Comparison of ENCODE assay signal across 11 cellular contexts in genomic region chr19:53659292-53659691, GRCh38. TPM values are rescaled to one million over a fixed set of nuclear protein-coding genes. Genes with fewer than 3 reads are reported as not detected.
DNase-seq lines count a peak whose midpoint lies in the region; ATAC-seq, FAIRE-seq and TF ChIP-seq lines count a peak whose summit lies in the region.
"Had no signal": no experiment of that assay in that cellular context is flagged by ENCODE, and none has a peak within 500 bp of the region (broad histone marks: within the 10 kb centered on the region; RNA-seq: fewer than 3 reads in every experiment).

No MANE protein-coding gene starts in this region.

- DNase-seq in cardiac muscle cell (ENCODE audit: low read depth in 1 of 2, low spot score in 1 of 2) (peak; percentile 1 to 85), Right ventricle myocardium inferior (ENCODE audit: missing footprints) (no peak), islet precursor cell (peak; percentile 73), urothelium cell line (ENCODE audit: low spot score) (peak; percentile 57), CD14-positive monocyte (ENCODE audit: low spot score) (no peak), immature natural killer cell (no peak)
- DNase-seq: CD4-positive, CD25-positive, alpha-beta regulatory T cell; NCI-H1105 had no signal

- no peak for TF ChIP-seq CTCF in cardiac muscle cell (IDR thresholded peaks at IDR 0.05; ENCODE audit: low read depth, low read length)
- TF ChIP-seq CTCF in CD14-positive monocyte (IDR thresholded peaks at IDR 0.05) = no peak

- peak; percentile 77 for FAIRE-seq in TTC549 (lab: Jason Lieb, UNC)
- no peak for FAIRE-seq in urothelium cell line (lab: Jason Lieb, UNC)

- H3K36me3 ChIP-seq in cardiac muscle cell = no peaks in the 10 kb centered on the region

- no peak overlapping the region for H3K27ac Mint-ChIP-seq in CD14-positive monocyte
- no peak overlapping the region for H3K27ac Mint-ChIP-seq in immature natural killer cell
- H3K27ac Mint-ChIP-seq: CD4-positive, CD25-positive, alpha-beta regulatory T cell had no signal

- ATAC-seq in Right ventricle myocardium inferior = no peak
- ATAC-seq in HG03175 (IDR thresholded peaks at IDR 0.05; ENCODE audit: unreplicated experiment) = no peak

- no peaks in the 10 kb centered on the region for H3K4me1 ChIP-seq in cardiac muscle cell (ENCODE audit: low read depth)

- intact Hi-C loops in Right ventricle myocardium inferior (cut with DNase I) (loop anchor here (1.0 to 2.0 kb wide), 2 partner anchors 58 to 87 kb away; no protein-coding TSS in a partner anchor), CD14-positive monocyte (cut with micrococcal nuclease) (no loop called here)

- no peaks in the 10 kb centered on the region for H3K9me3 ChIP-seq in cardiac muscle cell (ENCODE audit: low read depth)

- no peak overlapping the region for H3K4me3 Mint-ChIP-seq in CD14-positive monocyte
- no peak overlapping the region for H3K4me3 Mint-ChIP-seq in immature natural killer cell
- H3K4me3 Mint-ChIP-seq: CD4-positive, CD25-positive, alpha-beta regulatory T cell had no signal

- H3K27ac ChIP-seq in cardiac muscle cell = no peak overlapping the region

- H3K4me1 Mint-ChIP-seq in CD14-positive monocyte (no peaks in the 10 kb centered on the region), immature natural killer cell (no peaks in the 10 kb centered on the region)

- peaks cover 6 to 31% (median 16%) of the 10 kb centered on the region in 7 donors for H3K9me3 Mint-ChIP-seq in CD14-positive monocyte
- peaks cover 0 to 8% (median 4%) of the 10 kb centered on the region in 6 donors for H3K9me3 Mint-ChIP-seq in immature natural killer cell

- H3K27me3 Mint-ChIP-seq in CD14-positive monocyte (ENCODE audit: low read depth in 3 of 3) (peaks cover 0 to 4% (median 3%) of the 10 kb centered on the region in 3 donors), immature natural killer cell (ENCODE audit: low read depth in 3 of 3) (peaks cover 2 to 5% (median 3%) of the 10 kb centered on the region in 3 donors)
- H3K27me3 Mint-ChIP-seq: CD4-positive, CD25-positive, alpha-beta regulatory T cell had no signal

- no peak overlapping the region for H3K4me3 ChIP-seq in cardiac muscle cell

- no peaks in the 10 kb centered on the region for H3K27me3 ChIP-seq in cardiac muscle cell

- H3K36me3 Mint-ChIP-seq in CD14-positive monocyte (no peaks in the 10 kb centered on the region), immature natural killer cell (no peaks in the 10 kb centered on the region)
- H3K36me3 Mint-ChIP-seq: CD4-positive, CD25-positive, alpha-beta regulatory T cell had no signal

RNA-seq across cellular contexts. Expression of gene DPRX, which starts 27.5 kb away (rescaled TPM):
- total RNA-seq in cardiac muscle cell = not detected in 2 replicates
- not detected in 2 replicates for polyA plus RNA-seq in cardiac muscle cell
- not detected for total RNA-seq in Right ventricle myocardium inferior
- not detected for polyA plus RNA-seq in CD14-positive monocyte
- not detected for polyA plus RNA-seq in immature natural killer cell
- total RNA-seq: CD4-positive, CD25-positive, alpha-beta regulatory T cell; dermis microvascular lymphatic vessel endothelial cell had no signal
- polyA plus RNA-seq: CD4-positive, CD25-positive, alpha-beta regulatory T cell had no signal

Comparison
In these comparisons a context has a peak if more than half of its experiments do, and no peak if none do; other contexts are left out.
1. DNase-seq: peak in cardiac muscle cell (2 of 2), islet precursor cell (single experiment) and urothelium cell line (single experiment); none in Right ventricle myocardium inferior (single experiment), CD14-positive monocyte (single experiment) and immature natural killer cell (0 of 3).